In genomic region chrX:106177106-106177981, GRCh38 we compare ENCODE assay signal across 10 cellular contexts. TPM values are rescaled to one million over a fixed set of nuclear protein-coding genes. Genes with fewer than 3 reads are reported as not detected.
DNase-seq lines count a peak whose midpoint lies in the region; ATAC-seq and TF ChIP-seq lines count a peak whose summit lies in the region.
"Had no signal": no experiment of that assay in that cellular context is flagged by ENCODE, and none has a peak within 500 bp of the region (broad histone marks: within the 10 kb centered on the region; RNA-seq: fewer than 3 reads in every experiment).

No MANE protein-coding gene starts in this region.

- no peaks in the 10 kb centered on the region for H3K36me3 Mint-ChIP-seq in Calu3 (ENCODE audit: insufficient read depth, unreplicated experiment)

- intact Hi-C loops in body of pancreas (cut with DNase I): no loop called here
- intact Hi-C loops in Calu3 (cut with micrococcal nuclease; ENCODE audit: unreplicated experiment): no loop called here

- H3K4me3 ChIP-seq in HUES6 (ENCODE audit: low read depth, low read length) (peak overlapping the region; percentile 55), body of pancreas (no peak overlapping the region), iPS-15b (ENCODE audit: low read depth, low read length) (peak overlapping the region; percentile 50)

- TF ChIP-seq POLR2A in body of pancreas (IDR thresholded peaks at IDR 0.05): no peak

- no peaks in the 10 kb centered on the region for H3K27me3 Mint-ChIP-seq in Calu3 (ENCODE audit: unreplicated experiment)

- no peaks in the 10 kb centered on the region for H3K27me3 ChIP-seq in HUES6 (ENCODE audit: control insufficient read depth, insufficient read depth, low read length)
- no peaks in the 10 kb centered on the region for H3K27me3 ChIP-seq in body of pancreas
- no peaks in the 10 kb centered on the region for H3K27me3 ChIP-seq in iPS-15b (ENCODE audit: control insufficient read depth, insufficient read depth, low read length)

- H3K9me3 Mint-ChIP-seq in Calu3 (ENCODE audit: low read depth, unreplicated experiment): no peaks in the 10 kb centered on the region

- DNase-seq in body of pancreas: peak; percentile 18 to 63 (median 44)
- peak; percentile 69 for DNase-seq in retina
- DNase-seq in Calu3: no peak
- DNase-seq in NCI-H1436 (lab: John Stamatoyannopoulos, UW): no peak
- no peak for DNase-seq in DMS153 treated with DMSO at 0.1 percent for 48 hours (lab: John Stamatoyannopoulos, UW; ENCODE audit: unreplicated experiment)
- no peak for DNase-seq in Kasumi-1 (lab: John Stamatoyannopoulos, UW)
- DNase-seq: KBM-7, SW 1271 had no signal

- no peak for TF ChIP-seq CTCF in body of pancreas (IDR thresholded peaks at IDR 0.05)
- TF ChIP-seq CTCF in Calu3 (IDR thresholded peaks at IDR 0.05; ENCODE audit: unreplicated experiment): no peak

- H3K27ac Mint-ChIP-seq in Calu3 (ENCODE audit: unreplicated experiment): no peak overlapping the region

- WGBS in body of pancreas, 2 donors: 24 to 27% methylated on average over 22 of the region's 22 CpGs

- H3K9ac ChIP-seq in HUES6 (ENCODE audit: low read length): peak overlapping the region; percentile 12
- H3K9ac ChIP-seq in iPS-15b (ENCODE audit: low read depth, low read length): no peak overlapping the region

- CTCF ChIA-PET in Calu3 (lab: Charles Lee): no interaction called here

- H3K27ac ChIP-seq in HUES6 (ENCODE audit: low read depth, low read length): no peak overlapping the region
- H3K27ac ChIP-seq in body of pancreas: no peak overlapping the region

- H3K4me3 Mint-ChIP-seq in Calu3 (ENCODE audit: low read depth, unreplicated experiment): no peak overlapping the region

- H3K36me3 ChIP-seq in HUES6 (ENCODE audit: control insufficient read depth, insufficient read depth, low read length): no peaks in the 10 kb centered on the region
- no peaks in the 10 kb centered on the region for H3K36me3 ChIP-seq in body of pancreas (replicated peaks in 1 of 2; ENCODE audit: insufficient read depth in 1 of 2, low read depth in 2 of 2)
- H3K36me3 ChIP-seq in iPS-15b (ENCODE audit: control insufficient read depth, insufficient read depth, low read length): no peaks in the 10 kb centered on the region

- H3K9me3 ChIP-seq in HUES6 (ENCODE audit: control insufficient read depth, insufficient read depth, low read depth, low read length) (peaks cover 4% of the 10 kb centered on the region; the same call in 1 of the 2 replicates), body of pancreas (no peaks in the 10 kb centered on the region), iPS-15b (ENCODE audit: control insufficient read depth, insufficient read depth, low read length) (no peaks in the 10 kb centered on the region)

- BruUV-seq in Calu3 (replicated peaks; lab: Mats Ljungman, UMichigan): no TSS peak

- ATAC-seq in body of pancreas: peak; percentile 38

- no peaks in the 10 kb centered on the region for H3K4me1 Mint-ChIP-seq in Calu3 (ENCODE audit: low read depth, unreplicated experiment)

- H3K4me1 ChIP-seq in HUES6 (ENCODE audit: control insufficient read depth, insufficient read depth, low read length) (peaks cover 9% of the 10 kb centered on the region), body of pancreas (peaks cover 15% of the 10 kb centered on the region), iPS-15b (ENCODE audit: control insufficient read depth, insufficient read depth, low read length) (no peaks in the 10 kb centered on the region)

RNA-seq across cellular contexts. Expression of gene PWWP3B, which starts 9.2 kb away (rescaled TPM):
- 1 to 10 TPM; 6.0 to 9.6 TPM for total RNA-seq in body of pancreas
- total RNA-seq in Calu3 (2022): not detected in 2 replicates

Comparison
In these comparisons a context has a peak if more than half of its experiments do, and no peak if none do; other contexts are left out.
1. H3K4me3 ChIP-seq: peak in HUES6 (single experiment) and iPS-15b (single experiment); none in body of pancreas (0 of 2).
2. DNase-seq: peak in body of pancreas (4 of 4) and retina (single experiment); none in Calu3 (single experiment), NCI-H1436 (single experiment), DMS153 treated with DMSO at 0.1 percent for 48 hours (single experiment) and Kasumi-1 (0 of 2).